9 cellular contexts compared by ENCODE assay signal in genomic region chr1:58898739-58899580, GRCh38.
DNase-seq lines count a peak whose midpoint lies in the region; ATAC-seq and TF ChIP-seq lines count a peak whose summit lies in the region.
"Had no signal": no experiment of that assay in that cellular context is flagged by ENCODE, and none has a peak within 500 bp of the region (broad histone marks: within the 10 kb centered on the region; RNA-seq: fewer than 3 reads in every experiment).

No MANE protein-coding gene starts in this region.

- no peak overlapping the region for H3K4me3 ChIP-seq in HEK293 (ENCODE audit: low read depth, low read length)
- no peak overlapping the region for H3K4me3 ChIP-seq in sigmoid colon

- H3K4me1 Mint-ChIP-seq in WTC11: peaks cover 22% of the 10 kb centered on the region
- H3K4me1 Mint-ChIP-seq in stimulated activated naive B cell treated with anti-CD40 and anti-IgM and Interleukin-4, amounts not matched to agents 10 μg/mL and 1 μg/mL and 100 μg/mL, for 72 hours: peaks cover 18 to 38% of the 10 kb centered on the region in 2 donors
- H3K4me1 Mint-ChIP-seq in activated CD4-positive, alpha-beta T cell treated with anti-CD3 and anti-CD28 coated beads for 36 hours: peaks cover 9% of the 10 kb centered on the region

- no peak overlapping the region for H3K27ac Mint-ChIP-seq in WTC11
- H3K27ac Mint-ChIP-seq in stimulated activated naive B cell treated with anti-CD40 and anti-IgM and Interleukin-4, amounts not matched to agents 10 μg/mL and 1 μg/mL and 100 μg/mL, for 72 hours: no peak overlapping the region
- H3K27ac Mint-ChIP-seq in activated CD4-positive, alpha-beta T cell treated with anti-CD3 and anti-CD28 coated beads for 36 hours: no peak overlapping the region
- H3K27ac Mint-ChIP-seq: activated B cell treated with CpG ODN at 0.5 μM for 24 hours had no signal

- 36 to 45% methylated on average over 10 of the region's 10 CpGs for WGBS in sigmoid colon, 2 donors

- CTCF ChIA-PET in HEK293 (lab: Yijun Ruan, JAX) (interaction anchor here (0.7 kb wide), 1 partner anchor 83 kb away, joined by 4 read pairs; no protein-coding TSS in a partner anchor), WTC11 (lab: Charles Lee) (interaction anchor here (1.0 kb wide), 1 partner anchor 58 kb away, joined by 3 read pairs; no protein-coding TSS in a partner anchor)
- CTCF ChIA-PET in activated CD4-positive, alpha-beta T cell treated with anti-CD3 and anti-CD28 coated beads for 36 hours (lab: Charles Lee): interaction anchor here (1.4 kb wide), 1 partner anchor 25 kb away, joined by 3 read pairs; no protein-coding TSS in a partner anchor

- TF ChIP-seq POLR2A in sigmoid colon (IDR thresholded peaks at IDR 0.05): no peak

- no peak for ATAC-seq in WTC11
- no peak for ATAC-seq in stimulated activated naive B cell treated with anti-CD40 and anti-IgM and Interleukin-4, amounts not matched to agents 10 μg/mL and 1 μg/mL and 100 μg/mL, for 72 hours (replicated peaks)
- ATAC-seq in HG02642 (IDR thresholded peaks at IDR 0.05; ENCODE audit: poor library complexity, unreplicated experiment): no peak
- ATAC-seq in activated CD4-positive, alpha-beta T cell treated with anti-CD3 and anti-CD28 coated beads for 36 hours: no peak

- H3K4me3 Mint-ChIP-seq in WTC11: no peak overlapping the region
- H3K4me3 Mint-ChIP-seq in stimulated activated naive B cell treated with anti-CD40 and anti-IgM and Interleukin-4, amounts not matched to agents 10 μg/mL and 1 μg/mL and 100 μg/mL, for 72 hours: no peak overlapping the region
- no peak overlapping the region for H3K4me3 Mint-ChIP-seq in activated CD4-positive, alpha-beta T cell treated with anti-CD3 and anti-CD28 coated beads for 36 hours
- H3K4me3 Mint-ChIP-seq: activated B cell treated with CpG ODN at 0.5 μM for 24 hours had no signal

- DNase-seq in WTC11 (ENCODE audit: low spot score) (no peak), iPS-NIHi7 (ENCODE audit: extremely low spot score) (peak; percentile 58), sigmoid colon (no peak), NCI-H526 (lab: John Stamatoyannopoulos, UW) (no peak)
- no peak for DNase-seq in stimulated activated naive B cell treated with anti-CD40 and anti-IgM and Interleukin-4, amounts not matched to agents 10 μg/mL and 1 μg/mL and 100 μg/mL, for 72 hours
- DNase-seq in activated CD4-positive, alpha-beta T cell treated with anti-CD3 and anti-CD28 coated beads for 36 hours: no peak
- DNase-seq: activated B cell treated with CpG ODN at 0.5 μM for 24 hours had no signal

- H3K27ac ChIP-seq in HEK293 (ENCODE audit: extremely low read depth, low read depth, low read length) (no peak overlapping the region), sigmoid colon (peak overlapping the region; percentile 29 to 96 (median 84))

- TF ChIP-seq CTCF in HEK293 (tag by site-specific recombination; IDR thresholded peaks at IDR 0.05) (no peak), WTC11 (IDR thresholded peaks at IDR 0.05) (no peak), sigmoid colon (IDR thresholded peaks at IDR 0.05) (no peak)

- TF ChIP-seq EP300 in sigmoid colon (IDR thresholded peaks at IDR 0.05): no peak

- POLR2A ChIA-PET in HEK293 (lab: Yijun Ruan, JAX) (no interaction called here), WTC11 (lab: Charles Lee) (no interaction called here)
- POLR2A ChIA-PET in activated CD4-positive, alpha-beta T cell treated with anti-CD3 and anti-CD28 coated beads for 36 hours (lab: Charles Lee): interaction anchor here (0.6 kb wide), 1 partner anchor 21 kb away, joined by 3 read pairs; no protein-coding TSS in a partner anchor

- intact Hi-C loops in sigmoid colon (cut with DNase I): no loop called here
- intact Hi-C loops in activated CD4-positive, alpha-beta T cell treated with anti-CD3 and anti-CD28 coated beads for 36 hours (cut with DNase I, micrococcal nuclease): no loop called here

- no peaks in the 10 kb centered on the region for H3K36me3 ChIP-seq in HEK293 (ENCODE audit: control insufficient read depth in 2 of 2, insufficient read depth in 1 of 2, low read length in 2 of 2)
- H3K36me3 ChIP-seq in sigmoid colon: no peaks in the 10 kb centered on the region

- no peaks in the 10 kb centered on the region for H3K9me3 Mint-ChIP-seq in WTC11
- H3K9me3 Mint-ChIP-seq in stimulated activated naive B cell treated with anti-CD40 and anti-IgM and Interleukin-4, amounts not matched to agents 10 μg/mL and 1 μg/mL and 100 μg/mL, for 72 hours: no peaks in the 10 kb centered on the region
- no peaks in the 10 kb centered on the region for H3K9me3 Mint-ChIP-seq in activated CD4-positive, alpha-beta T cell treated with anti-CD3 and anti-CD28 coated beads for 36 hours (ENCODE audit: low read depth)
- H3K9me3 Mint-ChIP-seq: activated B cell treated with CpG ODN at 0.5 μM for 24 hours had no signal

- H3K4me1 ChIP-seq in HEK293 (ENCODE audit: control insufficient read depth, insufficient read depth, low read length): peaks cover 8% of the 10 kb centered on the region; the same call in 1 of the 2 replicates
- H3K4me1 ChIP-seq in sigmoid colon: peaks cover 0 to 56% (median 45%) of the 10 kb centered on the region in 4 donors

- peaks cover 8% of the 10 kb centered on the region for H3K27me3 Mint-ChIP-seq in WTC11 (ENCODE audit: low read depth)
- no peaks in the 10 kb centered on the region for H3K27me3 Mint-ChIP-seq in stimulated activated naive B cell treated with anti-CD40 and anti-IgM and Interleukin-4, amounts not matched to agents 10 μg/mL and 1 μg/mL and 100 μg/mL, for 72 hours
- no peaks in the 10 kb centered on the region for H3K27me3 Mint-ChIP-seq in activated CD4-positive, alpha-beta T cell treated with anti-CD3 and anti-CD28 coated beads for 36 hours
- H3K27me3 Mint-ChIP-seq: activated B cell treated with CpG ODN at 0.5 μM for 24 hours had no signal

- no peaks in the 10 kb centered on the region for H3K27me3 ChIP-seq in sigmoid colon

- no peaks in the 10 kb centered on the region for H3K36me3 Mint-ChIP-seq in WTC11
- no peaks in the 10 kb centered on the region for H3K36me3 Mint-ChIP-seq in stimulated activated naive B cell treated with anti-CD40 and anti-IgM and Interleukin-4, amounts not matched to agents 10 μg/mL and 1 μg/mL and 100 μg/mL, for 72 hours
- no peaks in the 10 kb centered on the region for H3K36me3 Mint-ChIP-seq in activated CD4-positive, alpha-beta T cell treated with anti-CD3 and anti-CD28 coated beads for 36 hours (ENCODE audit: low read depth)

- H3K9me3 ChIP-seq in HEK293 (ENCODE audit: control insufficient read depth, insufficient read depth, low read depth, low read length): no peaks in the 10 kb centered on the region
- H3K9me3 ChIP-seq in sigmoid colon: no peaks in the 10 kb centered on the region

TF ChIP-seq in HEK293, 187 proteins besides CTCF, POLR2A, EP300 and RAD21 (continues in another document):
- TF ChIP-seq ZNF350 (tag by site-specific recombination; IDR thresholded peaks at IDR 0.05) (no peak), ZNF596 (tag by site-specific recombination; IDR thresholded peaks at IDR 0.05) (no peak), EGR2 (tag by site-specific recombination; IDR thresholded peaks at IDR 0.05; ENCODE audit: low read depth) (peak; percentile 59; the same call in 1 of the 2 replicates), ELK4 (IDR thresholded peaks at IDR 0.05; ENCODE audit: borderline replicate concordance, low read depth, low read length) (no peak), ZFHX2 (tag by site-specific recombination; conservative IDR thresholded peaks at IDR 0.05) (peak; percentile 59), ZNF391 (tag by site-specific recombination; IDR thresholded peaks at IDR 0.05; ENCODE audit: borderline replicate concordance, low read depth) (no peak), ZNF19 (tag by site-specific recombination; IDR thresholded peaks at IDR 0.05; ENCODE audit: low read depth) (no peak), ZSCAN16 (tag by site-specific recombination; IDR thresholded peaks at IDR 0.05) (0 out of 2 replicates have a peak, but pooled peaks have one; percentile 17)

TF ChIP-seq in WTC11, 78 proteins besides CTCF, POLR2A, EP300 and RAD21:
- TF ChIP-seq NR2C2 (CRISPR knock-in tag; IDR thresholded peaks at IDR 0.05): no peak
- peak; percentile 67; the same call in 1 of the 2 replicates for TF ChIP-seq GABPB1 (CRISPR knock-in tag; IDR thresholded peaks at IDR 0.05)
